In genomic region chr1:108214641-108215465, GRCh38 we compare ENCODE assay signal across 12 cellular contexts. TPM values are rescaled to one million over a fixed set of nuclear protein-coding genes. Genes with fewer than 3 reads are reported as not detected.
DNase-seq lines count a peak whose midpoint lies in the region; ATAC-seq and TF ChIP-seq lines count a peak whose summit lies in the region.
"Not testable (repeated sequence)": the region's sequence is repeated elsewhere in the genome, so short reads cannot be mapped to it uniquely, and the experiment has no call there.
"Had no signal": no experiment of that assay in that cellular context is flagged by ENCODE, and none has a peak within 500 bp of the region (broad histone marks: within the 10 kb centered on the region; RNA-seq: fewer than 3 reads in every experiment).

No MANE protein-coding gene starts in this region.

- CTCF ChIA-PET in MCF 10A (lab: Yijun Ruan, JAX) = interaction anchor here (0.6 kb wide), 1 partner anchor 1891 kb away, joined by 3 read pairs; no protein-coding TSS in a partner anchor

- H3K4me1 Mint-ChIP-seq in MCF 10A (ENCODE audit: insufficient read depth, unreplicated experiment) = not testable (repeated sequence)

- peaks cover 33% of the 10 kb centered on the region for H3K27me3 Mint-ChIP-seq in MCF 10A (ENCODE audit: insufficient read depth, unreplicated experiment)

- intact Hi-C loops in MCF 10A (cut with micrococcal nuclease); heart left ventricle (cut with DNase I): not testable (repeated sequence)

- TF ChIP-seq POLR2A in heart left ventricle (IDR thresholded peaks at IDR 0.05) = not testable (repeated sequence)

- H3K27me3 ChIP-seq in heart left ventricle = peaks cover 0 to 17% (median 0%) of the 10 kb centered on the region in 9 donors
- peaks cover 36% of the 10 kb centered on the region for H3K27me3 ChIP-seq in neutrophil

- POLR2A ChIA-PET in MCF 10A (lab: Yijun Ruan, JAX) = interaction anchor here (1.3 kb wide), 1 partner anchor 15 kb away, joined by 4 read pairs; the partner anchor contains the start of gene SLC25A24

- in situ Hi-C loops in GM13976 (cut with MboI; ENCODE audit: low sequenced_read_pairs, unreplicated experiment) = not testable (repeated sequence)

- peak; percentile 59 for TF ChIP-seq CTCF in AG10803 (conservative IDR thresholded peaks at IDR 0.05; ENCODE audit: low read length)
- peak; percentile 43 for TF ChIP-seq CTCF in GM13976 (IDR thresholded peaks at IDR 0.05; ENCODE audit: borderline replicate concordance, control extremely low read depth, extremely low read depth, insufficient read depth, missing control alignments)
- TF ChIP-seq CTCF in MCF 10A (IDR thresholded peaks at IDR 0.05; ENCODE audit: unreplicated experiment) = peak; percentile 29
- peak; percentile 42 to 77 (median 62) for TF ChIP-seq CTCF in heart left ventricle (IDR thresholded peaks at IDR 0.05)
- peak; percentile 17 for TF ChIP-seq CTCF in neutrophil (IDR thresholded peaks at IDR 0.05)

- H3K9me3 ChIP-seq in heart left ventricle, neutrophil: not testable (repeated sequence)

- not testable (repeated sequence) for H3K36me3 ChIP-seq in heart left ventricle, neutrophil

- not testable (repeated sequence) for H3K36me3 Mint-ChIP-seq in MCF 10A (ENCODE audit: insufficient read depth, unreplicated experiment)

- not testable (repeated sequence) for H3K27ac ChIP-seq in heart left ventricle, neutrophil

- ATAC-seq in HG02870 (IDR thresholded peaks at IDR 0.05; ENCODE audit: unreplicated experiment) = peak; percentile 71
- ATAC-seq in heart left ventricle = not testable (repeated sequence)

- H3K4me3 Mint-ChIP-seq in MCF 10A (ENCODE audit: unreplicated experiment) = not testable (repeated sequence)

- H3K9me3 Mint-ChIP-seq in MCF 10A (ENCODE audit: unreplicated experiment) = not testable (repeated sequence)

- not testable (repeated sequence) for H3K4me1 ChIP-seq in heart left ventricle; neutrophil (ENCODE audit: control insufficient read depth in 1 of 2, insufficient read depth in 1 of 2, low read depth in 1 of 2, low read length in 1 of 2)

- WGBS in heart left ventricle, 4 donors = 15 to 30% (median 17%) methylated on average over 4 to 5 of the region's 5 CpGs

- not testable (repeated sequence) for H3K27ac Mint-ChIP-seq in MCF 10A (ENCODE audit: low read depth, unreplicated experiment)

- not testable (repeated sequence) for BruUV-seq in MCF 10A (replicated peaks; lab: Mats Ljungman, UMichigan)

- not testable (repeated sequence) for H3K4me3 ChIP-seq in AG10803 (ENCODE audit: low read length); heart left ventricle; neutrophil (ENCODE audit: low read depth in 1 of 2, low read length in 1 of 2)

- DNase-seq in AG10803 (ENCODE audit: low read depth); GM13976 (ENCODE audit: low spot score); heart left ventricle: not testable (repeated sequence)
- peak; percentile 14 for DNase-seq in NCI-H146 treated with DMSO at 0.1 percent for 48 hours (lab: John Stamatoyannopoulos, UW; ENCODE audit: unreplicated experiment)
- DNase-seq in RPMI8226 = peak; percentile 15
- DNase-seq in MCF 10A (ENCODE audit: unreplicated experiment) = peak; percentile 30

RNA-seq across cellular contexts. Expression of gene SLC25A24, which starts 14.7 kb away (rescaled TPM):
- total RNA-seq in MCF 10A (2022) = 21.0 and 28.3 TPM in 2 replicates
- 10 to 100 TPM; 10.3 to 24.0 (median 15.8) TPM for total RNA-seq in heart left ventricle
- 10 to 100 TPM in 1 of 2 donors, 1 to 10 TPM in 1; 6.1 to 10.4 TPM for polyA plus RNA-seq in heart left ventricle

RNA-seq across cellular contexts. Expression of gene NBPF4, which starts 29.0 kb away (rescaled TPM):
- not detected in 2 replicates for total RNA-seq in MCF 10A (2022)
- not detected for total RNA-seq in heart left ventricle
- polyA plus RNA-seq in heart left ventricle = not detected
- total RNA-seq: activated CD4-positive, alpha-beta T cell treated with anti-CD3 and anti-CD28 coated beads, Interleukin-2, amount 10 ng/mL, durations not matched to agents 24 days and 14 days; activated naive CD4-positive, alpha-beta T cell treated with anti-CD3 and anti-CD28 coated beads for 36 hours; mononuclear cell; subcutaneous adipose tissue had no signal
